Comparison of ENCODE assay signal across 8 cellular contexts in genomic region chr5:77935516-77936364, GRCh38.
A peak's percentile ranks its signal among the peaks of the same experiment; 100 is the strongest.
DNase-seq lines count a peak whose midpoint lies in the region; ATAC-seq lines count a peak whose summit lies in the region.

No MANE protein-coding gene starts in this region.

- H3K36me3 Mint-ChIP-seq in T-cell (no peaks in the 10 kb centered on the region), naive B cell (no peaks in the 10 kb centered on the region)

- peak overlapping the region in 1 of 3 donors; percentile 14 for H3K4me3 Mint-ChIP-seq in T-cell
- no peak overlapping the region for H3K4me3 Mint-ChIP-seq in naive B cell

- CTCF ChIA-PET in T-cell (lab: Charles Lee) = no interaction called here

- peaks cover under 1 to 3% of the 10 kb centered on the region in 2 donors for H3K27me3 Mint-ChIP-seq in T-cell
- H3K27me3 Mint-ChIP-seq in naive B cell = peaks cover 11 to 14% (median 13%) of the 10 kb centered on the region in 3 donors

- ATAC-seq in GM18907 (IDR thresholded peaks at IDR 0.05; ENCODE audit: unreplicated experiment) (peak; percentile 69), HG03097 (IDR thresholded peaks at IDR 0.05; ENCODE audit: low FRiP score, unreplicated experiment) (peak; percentile 66), T-cell (replicated peaks in 1 of 4) (peak; percentile 45 to 98 (median 61)), naive B cell (ENCODE audit: low read depth in 2 of 2) (peak; percentile 75 to 82), GM19455 (IDR thresholded peaks at IDR 0.05; ENCODE audit: unreplicated experiment) (no peak)

- DNase-seq in T-cell (peak in 24 of 34 experiments; percentile 1 to 42 (median 13)), naive B cell (peak; percentile 25), superior temporal gyrus (ENCODE audit: extremely low spot score) (no peak), NCI-H1105 (lab: John Stamatoyannopoulos, UW) (no peak)
- DNase-seq in activated effector memory CD4-positive, alpha-beta T cell treated with anti-CD3 and anti-CD28 coated beads, Interleukin-2, amount 50 U/mL, for 16 hours = no peak

- no peaks in the 10 kb centered on the region for H3K9me3 Mint-ChIP-seq in T-cell
- peaks cover 0 to 4% (median 2%) of the 10 kb centered on the region in 7 donors for H3K9me3 Mint-ChIP-seq in naive B cell

- H3K4me1 Mint-ChIP-seq in T-cell = peaks cover 10 to 12% (median 11%) of the 10 kb centered on the region in 3 donors
- H3K4me1 Mint-ChIP-seq in naive B cell = peaks cover 17 to 30% (median 22%) of the 10 kb centered on the region in 3 donors

- POLR2A ChIA-PET in T-cell (lab: Charles Lee) = no interaction called here

- H3K27ac Mint-ChIP-seq in T-cell = peak overlapping the region in 1 of 2 donors; percentile 24
- H3K27ac Mint-ChIP-seq in naive B cell = peak overlapping the region; percentile 5 to 84 (median 44)

Comparison
In these comparisons a context has a peak if more than half of its experiments do, and no peak if none do; other contexts are left out.
1. DNase-seq: peak in T-cell (24 of 34) and naive B cell (single experiment); none in superior temporal gyrus (single experiment), NCI-H1105 (single experiment) and activated effector memory CD4-positive, alpha-beta T cell treated with anti-CD3 and anti-CD28 coated beads, Interleukin-2, amount 50 U/mL, for 16 hours (single experiment).